ENCODE assay signal across 10 cellular contexts in genomic region chr2:213751446-213751845, GRCh38.
DNase-seq lines count a peak whose midpoint lies in the region; ATAC-seq and TF ChIP-seq lines count a peak whose summit lies in the region.
"Had no signal": no experiment of that assay in that cellular context is flagged by ENCODE, and none has a peak within 500 bp of the region (broad histone marks: within the 10 kb centered on the region; RNA-seq: fewer than 3 reads in every experiment).

No MANE protein-coding gene starts in this region.

- ATAC-seq in GM19025 (IDR thresholded peaks at IDR 0.05; ENCODE audit: low read depth, unreplicated experiment), result peak; percentile 87
- ATAC-seq in HG03342 (IDR thresholded peaks at IDR 0.05; ENCODE audit: unreplicated experiment), result peak; percentile 95
- ATAC-seq in stimulated activated memory B cell treated with anti-CD40 and anti-IgM and Interleukin-4, amounts not matched to agents 10 μg/mL and 1 μg/mL and 100 μg/mL, for 72 hours, result peak; percentile 80
- no peak for ATAC-seq in left cardiac atrium
- ATAC-seq: T-cell had no signal

- peaks cover 14% of the 10 kb centered on the region for H3K4me1 Mint-ChIP-seq in stimulated activated memory B cell treated with anti-CD40 and anti-IgM and Interleukin-4, amounts not matched to agents 10 μg/mL and 1 μg/mL and 100 μg/mL, for 72 hours
- H3K4me1 Mint-ChIP-seq: activated naive CD4-positive, alpha-beta T cell treated with anti-CD3 and anti-CD28 coated beads, Interleukin-2, amount 50 U/mL, for 24 hours; T-cell had no signal

- intact Hi-C loops in left cardiac atrium (cut with DNase I), result no loop called here

- H3K27me3 Mint-ChIP-seq in stimulated activated memory B cell treated with anti-CD40 and anti-IgM and Interleukin-4, amounts not matched to agents 10 μg/mL and 1 μg/mL and 100 μg/mL, for 72 hours, result no peaks in the 10 kb centered on the region
- H3K27me3 Mint-ChIP-seq: activated naive CD4-positive, alpha-beta T cell treated with anti-CD3 and anti-CD28 coated beads, Interleukin-2, amount 50 U/mL, for 24 hours; T-cell had no signal

- H3K4me3 Mint-ChIP-seq in stimulated activated memory B cell treated with anti-CD40 and anti-IgM and Interleukin-4, amounts not matched to agents 10 μg/mL and 1 μg/mL and 100 μg/mL, for 72 hours, result peak overlapping the region; percentile 18
- H3K4me3 Mint-ChIP-seq: activated naive CD4-positive, alpha-beta T cell treated with anti-CD3 and anti-CD28 coated beads, Interleukin-2, amount 50 U/mL, for 24 hours; T-cell had no signal

- no peaks in the 10 kb centered on the region for H3K36me3 Mint-ChIP-seq in stimulated activated memory B cell treated with anti-CD40 and anti-IgM and Interleukin-4, amounts not matched to agents 10 μg/mL and 1 μg/mL and 100 μg/mL, for 72 hours
- H3K36me3 Mint-ChIP-seq: activated naive CD4-positive, alpha-beta T cell treated with anti-CD3 and anti-CD28 coated beads, Interleukin-2, amount 50 U/mL, for 24 hours; T-cell had no signal

- H3K27ac Mint-ChIP-seq in stimulated activated memory B cell treated with anti-CD40 and anti-IgM and Interleukin-4, amounts not matched to agents 10 μg/mL and 1 μg/mL and 100 μg/mL, for 72 hours, result peak overlapping the region; percentile 69
- H3K27ac Mint-ChIP-seq: activated naive CD4-positive, alpha-beta T cell treated with anti-CD3 and anti-CD28 coated beads, Interleukin-2, amount 50 U/mL, for 24 hours; T-cell had no signal

- no peak for TF ChIP-seq CTCF in RWPE1 (conservative IDR thresholded peaks at IDR 0.05; ENCODE audit: low read depth)

- POLR2A ChIA-PET in RWPE1 (lab: Yijun Ruan, JAX; ENCODE audit: low non-redundant PET), result no interaction called here

- CTCF ChIA-PET in RWPE1 (lab: Yijun Ruan, JAX), result interaction anchor here (0.6 to 0.7 kb wide), 2 partner anchors 35 to 1219 kb away, joined by 4 to 6 read pairs; no protein-coding TSS in a partner anchor

- no peak overlapping the region for H3K27ac ChIP-seq in RWPE1

- no peaks in the 10 kb centered on the region for H3K9me3 Mint-ChIP-seq in stimulated activated memory B cell treated with anti-CD40 and anti-IgM and Interleukin-4, amounts not matched to agents 10 μg/mL and 1 μg/mL and 100 μg/mL, for 72 hours
- H3K9me3 Mint-ChIP-seq: activated naive CD4-positive, alpha-beta T cell treated with anti-CD3 and anti-CD28 coated beads, Interleukin-2, amount 50 U/mL, for 24 hours; T-cell had no signal

- peak; percentile 36 for DNase-seq in H4 (ENCODE audit: low spot score)
- DNase-seq in RWPE1 (ENCODE audit: low spot score), result no peak
- no peak for DNase-seq in left cardiac atrium
- no peak for DNase-seq in islet precursor cell
- DNase-seq: NCI-H510A treated with DMSO at 0.1 percent for 48 hours, T-cell had no signal

Comparison
In these comparisons a context has a peak if more than half of its experiments do, and no peak if none do; other contexts are left out.
1. ATAC-seq: peak in GM19025 (single experiment), HG03342 (single experiment) and stimulated activated memory B cell treated with anti-CD40 and anti-IgM and Interleukin-4, amounts not matched to agents 10 μg/mL and 1 μg/mL and 100 μg/mL, for 72 hours (single experiment); none in left cardiac atrium (0 of 2).